In the genomic region with DNA sequence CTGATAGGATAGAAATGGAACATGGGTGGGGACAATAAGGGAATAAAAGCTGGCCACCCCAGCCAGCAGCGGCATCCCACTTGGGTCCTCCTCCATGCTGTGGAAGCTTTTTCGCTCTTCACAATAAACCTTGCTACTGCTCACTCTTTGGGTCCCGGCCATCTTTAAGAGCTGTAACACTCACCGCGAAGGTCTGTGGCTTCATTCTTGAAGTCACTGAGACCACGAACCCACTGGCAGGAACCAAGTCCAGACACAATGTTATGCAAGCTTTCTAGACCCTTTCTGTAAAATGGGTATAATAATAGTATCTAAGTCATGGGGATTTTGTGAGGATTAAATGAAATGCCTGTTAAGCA, we compare ENCODE assay signal across 13 cellular contexts. TPM values are rescaled to one million over a fixed set of nuclear protein-coding genes. Genes with fewer than 3 reads are reported as not detected.
DNase-seq lines count a peak whose midpoint lies in the region; ATAC-seq and TF ChIP-seq lines count a peak whose summit lies in the region.
"Had no signal": no experiment of that assay in that cellular context is flagged by ENCODE, and none has a peak within 500 bp of the region (broad histone marks: within the 10 kb centered on the region; RNA-seq: fewer than 3 reads in every experiment).

No MANE protein-coding gene starts in this region.

- H3K9me3 Mint-ChIP-seq in effector memory CD8-positive, alpha-beta T cell: no peaks in the 10 kb centered on the region

- H3K4me3 ChIP-seq in Peyer's patch (no peak overlapping the region), psoas muscle (no peak overlapping the region)
- H3K4me3 ChIP-seq: ascending aorta had no signal

- H3K27ac ChIP-seq in Peyer's patch (peak overlapping the region; percentile 93 to 99 (median 95)), psoas muscle (peak overlapping the region; percentile 86)

- peaks cover 0 to 16% (median 9%) of the 10 kb centered on the region in 4 donors for H3K4me1 ChIP-seq in Peyer's patch
- H3K4me1 ChIP-seq in psoas muscle: no peaks in the 10 kb centered on the region
- H3K4me1 ChIP-seq: ascending aorta had no signal

- H3K4me1 Mint-ChIP-seq in effector memory CD8-positive, alpha-beta T cell (ENCODE audit: low read depth in 2 of 2): peaks cover 19 to 26% of the 10 kb centered on the region in 2 donors

- TF ChIP-seq CTCF in Peyer's patch (IDR thresholded peaks at IDR 0.05) (no peak), psoas muscle (IDR thresholded peaks at IDR 0.05) (no peak)

- H3K27ac Mint-ChIP-seq in effector memory CD8-positive, alpha-beta T cell: peak overlapping the region; percentile 99 to 100

- 93 to 95% (median 95%) methylated on average over 6 of the region's 6 CpGs for WGBS in psoas muscle, 3 donors

- H3K36me3 Mint-ChIP-seq in effector memory CD8-positive, alpha-beta T cell (ENCODE audit: insufficient read depth): peaks cover 29% of the 10 kb centered on the region

- ATAC-seq in effector memory CD8-positive, alpha-beta T cell (replicated peaks): no peak
- ATAC-seq in psoas muscle (no peak), SK-N-SH treated with all-trans-retinoic acid at 6 μM for 48 hours (no peak)

- intact Hi-C loops in psoas muscle (cut with DNase I): loop anchor here in 1 of 2 donors (5.0 kb wide), 1 partner anchor 51 kb away; the partner anchor contains the start of gene EZR

- H3K4me3 Mint-ChIP-seq in effector memory CD8-positive, alpha-beta T cell: peak overlapping the region in 1 of 2 donors; percentile 45

- no peaks in the 10 kb centered on the region for H3K27me3 Mint-ChIP-seq in effector memory CD8-positive, alpha-beta T cell

- peak; percentile 21 for DNase-seq in NK-92 treated with Interleukin-12 subunit alpha and Interleukin-12 subunit beta, amount 100 ng/mL, for 24 hours (lab: John Stamatoyannopoulos, UW)
- DNase-seq in NK-92 (lab: John Stamatoyannopoulos, UW; ENCODE audit: unreplicated experiment) (no peak), Peyer's patch (peak in 1 of 3 donors; percentile 58), psoas muscle (no peak), medulla oblongata (ENCODE audit: extremely low spot score) (no peak), DMS53 (lab: John Stamatoyannopoulos, UW) (no peak)
- DNase-seq in effector memory CD8-positive, alpha-beta T cell: no peak
- DNase-seq: DMS 273 treated with DMSO at 0.1 percent for 48 hours; effector CD8-positive, alpha-beta T cell; kidney; NCI-H2081 treated with DMSO at 0.1 percent for 48 hours had no signal

- H3K27me3 ChIP-seq in Peyer's patch: no peaks in the 10 kb centered on the region
- peaks cover 0 to 3% (median 0%) of the 10 kb centered on the region in 3 donors for H3K27me3 ChIP-seq in psoas muscle (ENCODE audit: insufficient read depth in 3 of 3, low read length in 2 of 3)
- H3K27me3 ChIP-seq: ascending aorta had no signal

- no peaks in the 10 kb centered on the region for H3K9me3 ChIP-seq in Peyer's patch
- no peaks in the 10 kb centered on the region for H3K9me3 ChIP-seq in psoas muscle
- H3K9me3 ChIP-seq: ascending aorta had no signal

- no peaks in the 10 kb centered on the region for H3K36me3 ChIP-seq in Peyer's patch
- H3K36me3 ChIP-seq in psoas muscle (ENCODE audit: insufficient read depth in 1 of 2, low read depth in 1 of 2): no peaks in the 10 kb centered on the region
- H3K36me3 ChIP-seq: ascending aorta had no signal

- no peak for TF ChIP-seq POLR2A in Peyer's patch (IDR thresholded peaks at IDR 0.05)

TF ChIP-seq in SK-N-SH treated with all-trans-retinoic acid at 6 μM for 48 hours, 23 proteins besides CTCF, POLR2A, EP300 and RAD21:
- TF ChIP-seq CSDC2 (CRISPR knock-in tag; IDR thresholded peaks at IDR 0.05): no peak
- TF ChIP-seq, protein P1, sequence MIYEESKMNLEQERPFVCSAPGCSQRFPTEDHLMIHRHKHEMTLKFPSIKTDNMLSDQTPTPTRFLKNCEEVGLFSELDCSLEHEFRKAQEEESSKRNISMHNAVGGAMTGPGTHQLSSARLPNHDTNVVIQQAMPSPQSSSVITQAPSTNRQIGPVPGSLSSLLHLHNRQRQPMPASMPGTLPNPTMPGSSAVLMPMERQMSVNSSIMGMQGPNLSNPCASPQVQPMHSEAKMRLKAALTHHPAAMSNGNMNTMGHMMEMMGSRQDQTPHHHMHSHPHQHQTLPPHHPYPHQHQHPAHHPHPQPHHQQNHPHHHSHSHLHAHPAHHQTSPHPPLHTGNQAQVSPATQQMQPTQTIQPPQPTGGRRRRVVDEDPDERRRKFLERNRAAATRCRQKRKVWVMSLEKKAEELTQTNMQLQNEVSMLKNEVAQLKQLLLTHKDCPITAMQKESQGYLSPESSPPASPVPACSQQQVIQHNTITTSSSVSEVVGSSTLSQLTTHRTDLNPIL (CRISPR knock-in tag; IDR thresholded peaks at IDR 0.05; ENCODE audit: low read depth): no peak
- TF ChIP-seq BACH2 (CRISPR knock-in tag; IDR thresholded peaks at IDR 0.05; ENCODE audit: borderline replicate concordance): no peak
- TF ChIP-seq, protein P2, sequence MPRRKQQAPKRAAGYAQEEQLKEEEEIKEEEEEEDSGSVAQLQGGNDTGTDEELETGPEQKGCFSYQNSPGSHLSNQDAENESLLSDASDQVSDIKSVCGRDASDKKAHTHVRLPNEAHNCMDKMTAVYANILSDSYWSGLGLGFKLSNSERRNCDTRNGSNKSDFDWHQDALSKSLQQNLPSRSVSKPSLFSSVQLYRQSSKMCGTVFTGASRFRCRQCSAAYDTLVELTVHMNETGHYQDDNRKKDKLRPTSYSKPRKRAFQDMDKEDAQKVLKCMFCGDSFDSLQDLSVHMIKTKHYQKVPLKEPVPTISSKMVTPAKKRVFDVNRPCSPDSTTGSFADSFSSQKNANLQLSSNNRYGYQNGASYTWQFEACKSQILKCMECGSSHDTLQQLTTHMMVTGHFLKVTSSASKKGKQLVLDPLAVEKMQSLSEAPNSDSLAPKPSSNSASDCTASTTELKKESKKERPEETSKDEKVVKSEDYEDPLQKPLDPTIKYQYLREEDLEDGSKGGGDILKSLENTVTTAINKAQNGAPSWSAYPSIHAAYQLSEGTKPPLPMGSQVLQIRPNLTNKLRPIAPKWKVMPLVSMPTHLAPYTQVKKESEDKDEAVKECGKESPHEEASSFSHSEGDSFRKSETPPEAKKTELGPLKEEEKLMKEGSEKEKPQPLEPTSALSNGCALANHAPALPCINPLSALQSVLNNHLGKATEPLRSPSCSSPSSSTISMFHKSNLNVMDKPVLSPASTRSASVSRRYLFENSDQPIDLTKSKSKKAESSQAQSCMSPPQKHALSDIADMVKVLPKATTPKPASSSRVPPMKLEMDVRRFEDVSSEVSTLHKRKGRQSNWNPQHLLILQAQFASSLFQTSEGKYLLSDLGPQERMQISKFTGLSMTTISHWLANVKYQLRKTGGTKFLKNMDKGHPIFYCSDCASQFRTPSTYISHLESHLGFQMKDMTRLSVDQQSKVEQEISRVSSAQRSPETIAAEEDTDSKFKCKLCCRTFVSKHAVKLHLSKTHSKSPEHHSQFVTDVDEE (CRISPR knock-in tag; IDR thresholded peaks at IDR 0.05): no peak
- TF ChIP-seq SNAI2 (CRISPR knock-in tag; IDR thresholded peaks at IDR 0.05): no peak
- TF ChIP-seq, protein P3, sequence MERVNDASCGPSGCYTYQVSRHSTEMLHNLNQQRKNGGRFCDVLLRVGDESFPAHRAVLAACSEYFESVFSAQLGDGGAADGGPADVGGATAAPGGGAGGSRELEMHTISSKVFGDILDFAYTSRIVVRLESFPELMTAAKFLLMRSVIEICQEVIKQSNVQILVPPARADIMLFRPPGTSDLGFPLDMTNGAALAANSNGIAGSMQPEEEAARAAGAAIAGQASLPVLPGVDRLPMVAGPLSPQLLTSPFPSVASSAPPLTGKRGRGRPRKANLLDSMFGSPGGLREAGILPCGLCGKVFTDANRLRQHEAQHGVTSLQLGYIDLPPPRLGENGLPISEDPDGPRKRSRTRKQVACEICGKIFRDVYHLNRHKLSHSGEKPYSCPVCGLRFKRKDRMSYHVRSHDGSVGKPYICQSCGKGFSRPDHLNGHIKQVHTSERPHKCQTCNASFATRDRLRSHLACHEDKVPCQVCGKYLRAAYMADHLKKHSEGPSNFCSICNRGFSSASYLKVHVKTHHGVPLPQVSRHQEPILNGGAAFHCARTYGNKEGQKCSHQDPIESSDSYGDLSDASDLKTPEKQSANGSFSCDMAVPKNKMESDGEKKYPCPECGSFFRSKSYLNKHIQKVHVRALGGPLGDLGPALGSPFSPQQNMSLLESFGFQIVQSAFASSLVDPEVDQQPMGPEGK (CRISPR knock-in tag; IDR thresholded peaks at IDR 0.05; ENCODE audit: borderline replicate concordance): no peak
- TF ChIP-seq ARNTL (CRISPR knock-in tag; IDR thresholded peaks at IDR 0.05; ENCODE audit: borderline replicate concordance, low read depth): no peak
- TF ChIP-seq ZNF565 (CRISPR knock-in tag; conservative IDR thresholded peaks at IDR 0.05; ENCODE audit: low read depth): no peak
- no peak for TF ChIP-seq GLIS3 (CRISPR knock-in tag; IDR thresholded peaks at IDR 0.05)
- no peak for TF ChIP-seq ZNF70 (CRISPR knock-in tag; IDR thresholded peaks at IDR 0.05)

RNA-seq across cellular contexts. Expression of gene EZR, which starts 48.9 kb away (rescaled TPM):
- 100 to 1,000 TPM; 201 to 515 (median 470) TPM for total RNA-seq in Peyer's patch
- 10 to 100 TPM; 25.9 to 61.7 (median 33.3) TPM for total RNA-seq in psoas muscle
- 10 to 100 TPM; 19.1 to 32.5 (median 30.9) TPM for polyA plus RNA-seq in psoas muscle
